ENCODE assay signal across 8 cellular contexts in the genomic region with DNA sequence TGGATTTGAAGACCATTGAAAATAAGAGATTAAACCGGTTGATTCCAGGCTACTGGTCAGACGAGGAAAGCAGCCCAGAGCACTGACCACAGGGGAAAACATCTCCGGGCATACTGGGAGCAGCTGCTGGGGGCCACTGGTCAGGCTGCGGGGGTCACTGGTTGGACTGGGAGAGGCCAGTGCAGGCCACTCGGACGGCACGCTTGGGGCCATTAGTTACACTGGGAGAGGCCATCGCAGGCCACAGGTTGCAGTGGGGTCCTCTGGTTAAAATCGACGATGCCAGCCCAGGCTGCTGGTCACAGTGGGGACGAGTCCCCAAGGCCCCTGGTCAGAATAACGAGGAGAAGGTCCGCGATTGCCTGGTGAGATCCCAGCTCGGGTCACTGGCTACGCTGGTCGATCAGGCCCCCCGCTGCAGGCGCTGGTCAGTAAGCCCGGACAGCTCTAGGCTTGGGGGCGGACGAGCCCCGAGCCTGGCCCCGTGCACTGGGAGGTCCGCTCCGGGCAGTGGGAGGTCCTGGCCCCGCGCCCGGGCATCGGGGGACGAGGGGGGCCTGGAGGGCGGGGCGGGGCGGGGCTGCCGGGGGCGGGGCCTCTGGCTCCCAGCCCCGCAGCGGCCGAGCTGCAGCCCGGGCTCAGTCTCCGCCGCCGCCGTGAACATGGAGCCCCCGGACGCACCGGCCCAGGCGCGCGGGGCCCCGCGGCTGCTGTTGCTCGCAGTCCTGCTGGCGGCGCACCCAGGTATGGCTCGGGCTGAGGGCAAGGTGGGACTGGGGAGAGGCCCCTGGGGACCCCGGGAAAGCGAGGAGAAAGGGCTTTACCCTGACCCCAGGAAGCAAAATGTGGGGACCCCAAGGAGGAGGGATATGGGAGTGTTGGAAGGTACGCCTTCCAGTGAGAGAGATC. TPM values are rescaled to one million over a fixed set of nuclear protein-coding genes. Genes with fewer than 3 reads are reported as not detected.
DNase-seq lines count a peak whose midpoint lies in the region; ATAC-seq and TF ChIP-seq lines count a peak whose summit lies in the region.

A gene with protein sequence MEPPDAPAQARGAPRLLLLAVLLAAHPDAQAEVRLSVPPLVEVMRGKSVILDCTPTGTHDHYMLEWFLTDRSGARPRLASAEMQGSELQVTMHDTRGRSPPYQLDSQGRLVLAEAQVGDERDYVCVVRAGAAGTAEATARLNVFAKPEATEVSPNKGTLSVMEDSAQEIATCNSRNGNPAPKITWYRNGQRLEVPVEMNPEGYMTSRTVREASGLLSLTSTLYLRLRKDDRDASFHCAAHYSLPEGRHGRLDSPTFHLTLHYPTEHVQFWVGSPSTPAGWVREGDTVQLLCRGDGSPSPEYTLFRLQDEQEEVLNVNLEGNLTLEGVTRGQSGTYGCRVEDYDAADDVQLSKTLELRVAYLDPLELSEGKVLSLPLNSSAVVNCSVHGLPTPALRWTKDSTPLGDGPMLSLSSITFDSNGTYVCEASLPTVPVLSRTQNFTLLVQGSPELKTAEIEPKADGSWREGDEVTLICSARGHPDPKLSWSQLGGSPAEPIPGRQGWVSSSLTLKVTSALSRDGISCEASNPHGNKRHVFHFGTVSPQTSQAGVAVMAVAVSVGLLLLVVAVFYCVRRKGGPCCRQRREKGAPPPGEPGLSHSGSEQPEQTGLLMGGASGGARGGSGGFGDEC (plus strand): TSS at position 641 of the 909 bp plus-strand sequence. CDS start 22 bp downstream, at position 663.

- peak within 1 kb of the TSS; percentile 53 for H3K27ac ChIP-seq in mesodermal cell (ENCODE audit: low read depth, low read length, severe bottlenecking)
- peak within 1 kb of the TSS; percentile 56 to 90 (median 79) for H3K27ac ChIP-seq in tibial nerve

- DNase-seq in NCI-H748 (lab: John Stamatoyannopoulos, UW; ENCODE audit: unreplicated experiment): peak; percentile 44
- no peak for DNase-seq in NCI-H748 treated with DMSO at 0.1 percent for 48 hours (lab: John Stamatoyannopoulos, UW)
- DNase-seq in tibial nerve (ENCODE audit: low spot score in 2 of 2): peak; percentile 55 to 57

- H3K36me3 ChIP-seq in mesodermal cell (ENCODE audit: control insufficient read depth, insufficient read depth, low read length) (no peaks in the 10 kb centered on the region), tibial nerve (peaks cover 0 to 16% (median 0%) of the 10 kb centered on the region in 3 donors)

- peaks cover 13% of the 10 kb centered on the region for H3K4me1 ChIP-seq in mesodermal cell (ENCODE audit: control insufficient read depth, insufficient read depth, low read length, poor library complexity, severe bottlenecking)
- peaks cover 0 to 49% (median 23%) of the 10 kb centered on the region in 4 donors for H3K4me1 ChIP-seq in tibial nerve

- no peaks in the 10 kb centered on the region for H3K27me3 ChIP-seq in tibial nerve

- ATAC-seq in SK-N-SH treated with all-trans-retinoic acid at 6 μM for 48 hours: peak; percentile 71
- peak; percentile 40 for ATAC-seq in esophagus mucosa
- no peak for ATAC-seq in HG02885 (IDR thresholded peaks at IDR 0.05; ENCODE audit: poor library complexity, unreplicated experiment)
- ATAC-seq in HG03439 (IDR thresholded peaks at IDR 0.05; ENCODE audit: unreplicated experiment): no peak

- H3K9me3 ChIP-seq in mesodermal cell (ENCODE audit: control insufficient read depth, low read length) (no peaks in the 10 kb centered on the region), tibial nerve (peaks cover 0 to 6% (median 0%) of the 10 kb centered on the region in 4 donors)

- WGBS in mesodermal cell (ENCODE audit: insufficient coverage in 2 of 2), 2 experiments: 2 to 3% methylated on average over 43 to 48 of the region's 59 CpGs
- WGBS in tibial nerve, 2 donors: 1% methylated on average over 40 to 45 of the region's 59 CpGs

- peak in 1 of 2 donors; percentile 59 for TF ChIP-seq EP300 in tibial nerve (IDR thresholded peaks at IDR 0.05)

- TF ChIP-seq CTCF in tibial nerve (IDR thresholded peaks at IDR 0.05): no peak

- H3K4me3 ChIP-seq in mesodermal cell (ENCODE audit: extremely low read depth, insufficient read depth, low read length, poor library complexity, severe bottlenecking): peak within 1 kb of the TSS; percentile 45
- peak within 1 kb of the TSS; percentile 37 to 66 (median 48) for H3K4me3 ChIP-seq in tibial nerve

- TF ChIP-seq POLR2A in tibial nerve (IDR thresholded peaks at IDR 0.05): peak in 1 of 2 donors; percentile 32

TF ChIP-seq in SK-N-SH treated with all-trans-retinoic acid at 6 μM for 48 hours, 23 proteins besides CTCF, POLR2A, EP300 and RAD21:
- TF ChIP-seq ZC3H10 (CRISPR knock-in tag; IDR thresholded peaks at IDR 0.05): no peak
- TF ChIP-seq, protein P1, sequence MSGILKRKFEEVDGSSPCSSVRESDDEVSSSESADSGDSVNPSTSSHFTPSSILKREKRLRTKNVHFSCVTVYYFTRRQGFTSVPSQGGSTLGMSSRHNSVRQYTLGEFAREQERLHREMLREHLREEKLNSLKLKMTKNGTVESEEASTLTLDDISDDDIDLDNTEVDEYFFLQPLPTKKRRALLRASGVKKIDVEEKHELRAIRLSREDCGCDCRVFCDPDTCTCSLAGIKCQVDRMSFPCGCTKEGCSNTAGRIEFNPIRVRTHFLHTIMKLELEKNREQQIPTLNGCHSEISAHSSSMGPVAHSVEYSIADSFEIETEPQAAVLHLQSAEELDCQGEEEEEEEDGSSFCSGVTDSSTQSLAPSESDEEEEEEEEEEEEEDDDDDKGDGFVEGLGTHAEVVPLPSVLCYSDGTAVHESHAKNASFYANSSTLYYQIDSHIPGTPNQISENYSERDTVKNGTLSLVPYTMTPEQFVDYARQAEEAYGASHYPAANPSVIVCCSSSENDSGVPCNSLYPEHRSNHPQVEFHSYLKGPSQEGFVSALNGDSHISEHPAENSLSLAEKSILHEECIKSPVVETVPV (CRISPR knock-in tag; IDR thresholded peaks at IDR 0.05): no peak
- no peak for TF ChIP-seq PPARA (CRISPR knock-in tag; IDR thresholded peaks at IDR 0.05; ENCODE audit: borderline replicate concordance)
- no peak for TF ChIP-seq ZFP30 (CRISPR knock-in tag; IDR thresholded peaks at IDR 0.05)
- TF ChIP-seq, protein P2, sequence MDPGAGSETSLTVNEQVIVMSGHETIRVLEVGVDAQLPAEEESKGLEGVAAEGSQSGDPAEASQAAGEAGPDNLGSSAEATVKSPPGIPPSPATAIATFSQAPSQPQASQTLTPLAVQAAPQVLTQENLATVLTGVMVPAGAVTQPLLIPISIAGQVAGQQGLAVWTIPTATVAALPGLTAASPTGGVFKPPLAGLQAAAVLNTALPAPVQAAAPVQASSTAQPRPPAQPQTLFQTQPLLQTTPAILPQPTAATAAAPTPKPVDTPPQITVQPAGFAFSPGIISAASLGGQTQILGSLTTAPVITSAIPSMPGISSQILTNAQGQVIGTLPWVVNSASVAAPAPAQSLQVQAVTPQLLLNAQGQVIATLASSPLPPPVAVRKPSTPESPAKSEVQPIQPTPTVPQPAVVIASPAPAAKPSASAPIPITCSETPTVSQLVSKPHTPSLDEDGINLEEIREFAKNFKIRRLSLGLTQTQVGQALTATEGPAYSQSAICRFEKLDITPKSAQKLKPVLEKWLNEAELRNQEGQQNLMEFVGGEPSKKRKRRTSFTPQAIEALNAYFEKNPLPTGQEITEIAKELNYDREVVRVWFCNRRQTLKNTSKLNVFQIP (CRISPR knock-in tag; IDR thresholded peaks at IDR 0.05; ENCODE audit: borderline replicate concordance, low read depth): no peak
- TF ChIP-seq ARNTL (CRISPR knock-in tag; IDR thresholded peaks at IDR 0.05; ENCODE audit: borderline replicate concordance, low read depth): no peak
- no peak for TF ChIP-seq RARB (CRISPR knock-in tag; IDR thresholded peaks at IDR 0.05)
- no peak for TF ChIP-seq TCF4 (CRISPR knock-in tag; IDR thresholded peaks at IDR 0.05; ENCODE audit: borderline replicate concordance)
- no peak for TF ChIP-seq ZNF70 (CRISPR knock-in tag; IDR thresholded peaks at IDR 0.05)

RNA-seq across cellular contexts. Expression of the gene that starts here (rescaled TPM):
- 13.3 TPM for total RNA-seq in esophagus mucosa
- 18.1 TPM for polyA plus RNA-seq in mesodermal cell (2013, experiment 1 of 2)
- 14.9 TPM for polyA plus RNA-seq in mesodermal cell (2013, experiment 2 of 2)
- total RNA-seq in tibial nerve: 100 to 1,000 TPM in 1 of 4 donors, 10 to 100 TPM in 3; 83.5 to 139 (median 90.9) TPM

Comparison
In these comparisons a context has a peak if more than half of its experiments do, and no peak if none do; other contexts are left out.
1. ATAC-seq: peak in SK-N-SH treated with all-trans-retinoic acid at 6 μM for 48 hours (single experiment) and esophagus mucosa (single experiment); none in HG02885 (single experiment) and HG03439 (single experiment).